Comparison of ENCODE assay signal across 8 cellular contexts in the genomic region with DNA sequence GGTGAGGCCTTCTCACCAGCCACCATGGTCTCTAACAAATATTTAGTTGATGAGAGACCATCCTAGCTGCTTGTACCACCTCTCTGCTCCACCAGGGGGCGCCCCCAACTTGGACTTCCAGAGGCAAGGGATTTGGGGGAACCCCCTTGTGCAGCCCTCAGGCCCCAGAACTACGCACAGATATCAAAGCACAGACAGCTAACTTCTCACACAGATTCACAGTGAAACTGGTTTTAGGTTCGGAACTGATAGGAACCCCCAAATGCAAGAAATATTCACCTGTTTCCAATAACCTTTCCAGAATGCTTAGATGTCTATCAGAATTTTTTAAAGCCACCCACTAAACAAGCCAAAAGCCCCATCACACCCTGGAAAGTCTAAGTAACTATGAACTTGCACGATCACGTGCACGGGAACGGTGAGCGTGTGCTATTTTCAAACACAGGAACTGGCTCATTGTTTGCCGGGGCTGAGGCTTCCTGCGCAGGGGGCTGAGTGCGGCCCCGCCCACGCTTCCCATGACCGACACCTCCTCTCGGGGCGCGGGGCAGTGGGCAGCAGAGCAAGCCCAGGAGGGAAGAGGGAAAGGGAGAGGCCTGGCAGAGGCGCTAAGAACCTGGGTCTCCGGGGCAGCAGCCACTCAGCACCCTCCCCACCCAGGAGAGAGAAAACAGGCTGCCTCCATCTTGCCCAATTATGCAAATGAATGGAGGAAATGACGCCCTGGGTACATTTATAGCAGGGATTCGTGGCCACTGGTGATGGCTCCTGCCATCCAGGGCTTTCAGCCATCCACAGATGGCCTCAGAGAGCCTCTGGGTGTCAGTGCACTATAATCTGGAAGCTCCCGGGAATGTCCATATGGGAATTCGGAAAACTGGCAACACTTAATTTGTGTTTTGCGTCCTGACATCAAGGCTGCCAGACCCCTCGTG.
DNase-seq lines count a peak whose midpoint lies in the region; ATAC-seq lines count a peak whose summit lies in the region.

No MANE protein-coding gene starts in this region.

- no peaks in the 10 kb centered on the region for H3K27me3 ChIP-seq in esophagus (ENCODE audit: control insufficient read depth in 1 of 2, insufficient read depth in 2 of 2, low read length in 2 of 2)

- peak overlapping the region in 1 of 2 donors; percentile 23 for H3K4me3 ChIP-seq in esophagus (ENCODE audit: low read depth in 1 of 2, low read length in 2 of 2)

- H3K4me1 ChIP-seq in esophagus (ENCODE audit: control insufficient read depth in 2 of 2, insufficient read depth in 2 of 2, low read length in 1 of 2): peaks cover 0 to 3% of the 10 kb centered on the region in 2 donors

- H3K27ac ChIP-seq in esophagus (ENCODE audit: low read depth in 2 of 2, low read length in 1 of 2): peak overlapping the region; percentile 47 to 68

- peaks cover 0 to 73% (median 10%) of the 10 kb centered on the region in 3 donors for H3K36me3 Mint-ChIP-seq in naive thymus-derived CD8-positive, alpha-beta T cell
- H3K36me3 Mint-ChIP-seq in stimulated activated naive B cell treated with anti-CD40 and anti-IgM and Interleukin-4, amounts not matched to agents 10 μg/mL and 1 μg/mL and 100 μg/mL, for 72 hours: peaks cover 43 to 71% of the 10 kb centered on the region in 2 donors

- peaks cover 50 to 89% (median 86%) of the 10 kb centered on the region in 4 donors for H3K4me1 Mint-ChIP-seq in naive thymus-derived CD8-positive, alpha-beta T cell
- H3K4me1 Mint-ChIP-seq in stimulated activated naive B cell treated with anti-CD40 and anti-IgM and Interleukin-4, amounts not matched to agents 10 μg/mL and 1 μg/mL and 100 μg/mL, for 72 hours: peaks cover 50 to 78% of the 10 kb centered on the region in 2 donors

- POLR2A ChIA-PET in naive thymus-derived CD8-positive, alpha-beta T cell (lab: Charles Lee): interaction anchor here (0.7 to 18.4 kb wide), 23 partner anchors 8 to 103 kb away, joined by 3 to 408 read pairs (median 5); partner anchors contain the start of gene CCDC88C

- DNase-seq in COLO829 (ENCODE audit: low spot score): peak; percentile 40
- DNase-seq in NOMO-1 treated with dmso at 0.1 percent for 144 hours (lab: John Stamatoyannopoulos, UW; ENCODE audit: unreplicated experiment): peak; percentile 87
- DNase-seq in activated T-cell treated with anti-CD3 and anti-CD28 coated beads for 4 hours: peak; percentile 94
- DNase-seq in naive thymus-derived CD8-positive, alpha-beta T cell: peak; percentile 88 to 96 (median 93)
- DNase-seq in stimulated activated naive B cell treated with anti-CD40 and anti-IgM and Interleukin-4, amounts not matched to agents 10 μg/mL and 1 μg/mL and 100 μg/mL, for 72 hours: peak; percentile 88

- H3K27me3 Mint-ChIP-seq in naive thymus-derived CD8-positive, alpha-beta T cell: no peaks in the 10 kb centered on the region
- no peaks in the 10 kb centered on the region for H3K27me3 Mint-ChIP-seq in stimulated activated naive B cell treated with anti-CD40 and anti-IgM and Interleukin-4, amounts not matched to agents 10 μg/mL and 1 μg/mL and 100 μg/mL, for 72 hours

- peak overlapping the region; percentile 72 to 96 (median 83) for H3K4me3 Mint-ChIP-seq in naive thymus-derived CD8-positive, alpha-beta T cell
- H3K4me3 Mint-ChIP-seq in stimulated activated naive B cell treated with anti-CD40 and anti-IgM and Interleukin-4, amounts not matched to agents 10 μg/mL and 1 μg/mL and 100 μg/mL, for 72 hours: peak overlapping the region; percentile 90

- ATAC-seq in GM19452 (IDR thresholded peaks at IDR 0.05; ENCODE audit: unreplicated experiment) (peak; percentile 74), HG03565 (IDR thresholded peaks at IDR 0.05; ENCODE audit: unreplicated experiment) (peak; percentile 60)
- ATAC-seq in naive thymus-derived CD8-positive, alpha-beta T cell: peak; percentile 77 to 85
- ATAC-seq in stimulated activated naive B cell treated with anti-CD40 and anti-IgM and Interleukin-4, amounts not matched to agents 10 μg/mL and 1 μg/mL and 100 μg/mL, for 72 hours (replicated peaks): peak; percentile 87 to 89

- no peaks in the 10 kb centered on the region for H3K9me3 Mint-ChIP-seq in naive thymus-derived CD8-positive, alpha-beta T cell
- H3K9me3 Mint-ChIP-seq in stimulated activated naive B cell treated with anti-CD40 and anti-IgM and Interleukin-4, amounts not matched to agents 10 μg/mL and 1 μg/mL and 100 μg/mL, for 72 hours: no peaks in the 10 kb centered on the region

- peaks cover 5 to 10% of the 10 kb centered on the region in 2 donors for H3K36me3 ChIP-seq in esophagus (ENCODE audit: control insufficient read depth in 2 of 2, insufficient read depth in 2 of 2, low read length in 1 of 2)

- no peaks in the 10 kb centered on the region for H3K9me3 ChIP-seq in esophagus (ENCODE audit: control insufficient read depth in 2 of 2, insufficient read depth in 1 of 2, low read depth in 1 of 2, low read length in 1 of 2)

- WGBS in esophagus, 2 donors: 36 to 39% methylated on average over 24 to 25 of the region's 25 CpGs

- peak overlapping the region; percentile 95 to 99 (median 98) for H3K27ac Mint-ChIP-seq in naive thymus-derived CD8-positive, alpha-beta T cell
- H3K27ac Mint-ChIP-seq in stimulated activated naive B cell treated with anti-CD40 and anti-IgM and Interleukin-4, amounts not matched to agents 10 μg/mL and 1 μg/mL and 100 μg/mL, for 72 hours: peak overlapping the region; percentile 100

Comparison
In these comparisons a context has a peak if more than half of its experiments do, and no peak if none do; other contexts are left out.
1. DNase-seq: peak in every context shown above with its lines; median percentile 94 in activated T-cell treated with anti-CD3 and anti-CD28 coated beads for 4 hours; 93 in naive thymus-derived CD8-positive, alpha-beta T cell; 88 in stimulated activated naive B cell treated with anti-CD40 and anti-IgM and Interleukin-4, amounts not matched to agents 10 μg/mL and 1 μg/mL and 100 μg/mL, for 72 hours; 87 in NOMO-1 treated with dmso at 0.1 percent for 144 hours; 40 in COLO829.